Comparison of ENCODE assay signal across 29 cellular contexts in genomic region chr13:50374517-50374916, GRCh38.
"Had no signal": no experiment of that assay in that cellular context is flagged by ENCODE, and none has a peak within 500 bp of the region (broad histone marks: within the 10 kb centered on the region; RNA-seq: fewer than 3 reads in every experiment).

No MANE protein-coding gene starts in this region.

- H3K4me2 ChIP-seq: neural progenitor cell had no signal

- FAIRE-seq: small intestine, urothelium cell line had no signal

- H3K4me1 ChIP-seq: sigmoid colon, stomach, suprapubic skin, testis, tibial artery, upper lobe of left lung, vagina had no signal

- H3K27me3 Mint-ChIP-seq: progenitor cell of endocrine pancreas had no signal

- H3K4me3 Mint-ChIP-seq: natural killer cell; nephron; neural progenitor cell; stimulated activated effector memory CD8-positive, alpha-beta T cell treated with anti-CD3 and anti-CD28 coated beads, Interleukin-12 subunit alpha, Interleukin-12 subunit beta, amount 100 ng/mL, for 72 hours; stimulated activated naive B cell treated with anti-CD40 and anti-IgM and Interleukin-4, amounts not matched to agents 10 μg/mL and 1 μg/mL and 100 μg/mL, for 72 hours; stimulated activated naive CD8-positive, alpha-beta T cell treated with anti-CD3 and anti-CD28 coated beads, Interleukin-15, Interleukin-2, amounts not matched to agents 100 ng/mL and 50 ng/mL, for 24 hours had no signal

- H3K9me3 Mint-ChIP-seq: natural killer cell; nephron; stimulated activated effector memory CD8-positive, alpha-beta T cell treated with anti-CD3 and anti-CD28 coated beads, Interleukin-12 subunit alpha, Interleukin-12 subunit beta, amount 100 ng/mL, for 72 hours; stimulated activated naive B cell treated with anti-CD40 and anti-IgM and Interleukin-4, amounts not matched to agents 10 μg/mL and 1 μg/mL and 100 μg/mL, for 72 hours; stimulated activated naive CD8-positive, alpha-beta T cell treated with anti-CD3 and anti-CD28 coated beads, Interleukin-15, Interleukin-2, amounts not matched to agents 100 ng/mL and 50 ng/mL, for 24 hours had no signal

- H3K79me2 ChIP-seq: parathyroid adenoma had no signal

- H3K4me3 ChIP-seq: neural progenitor cell, ovary, psoas muscle, right lobe of liver, sigmoid colon, stomach, suprapubic skin, testis, tibial artery, transverse colon, upper lobe of left lung, vagina had no signal

- H3K36me3 Mint-ChIP-seq: neural progenitor cell; stimulated activated effector memory CD8-positive, alpha-beta T cell treated with anti-CD3 and anti-CD28 coated beads, Interleukin-12 subunit alpha, Interleukin-12 subunit beta, amount 100 ng/mL, for 72 hours; stimulated activated naive B cell treated with anti-CD40 and anti-IgM and Interleukin-4, amounts not matched to agents 10 μg/mL and 1 μg/mL and 100 μg/mL, for 72 hours had no signal

- H3K36me3 ChIP-seq: neural progenitor cell, ovary, right lobe of liver, sigmoid colon, stomach, suprapubic skin, tibial artery, transverse colon, upper lobe of left lung, vagina had no signal

- H3K9me3 ChIP-seq: ovary, psoas muscle, right lobe of liver, sigmoid colon, stomach, suprapubic skin, testis, tibial artery, transverse colon, upper lobe of left lung, vagina had no signal

- H3K9ac ChIP-seq: neural progenitor cell, parathyroid adenoma had no signal

- H3K27ac Mint-ChIP-seq: natural killer cell; nephron; neural progenitor cell; progenitor cell of endocrine pancreas; stimulated activated effector memory CD8-positive, alpha-beta T cell treated with anti-CD3 and anti-CD28 coated beads, Interleukin-12 subunit alpha, Interleukin-12 subunit beta, amount 100 ng/mL, for 72 hours; stimulated activated naive B cell treated with anti-CD40 and anti-IgM and Interleukin-4, amounts not matched to agents 10 μg/mL and 1 μg/mL and 100 μg/mL, for 72 hours; stimulated activated naive CD8-positive, alpha-beta T cell treated with anti-CD3 and anti-CD28 coated beads, Interleukin-15, Interleukin-2, amounts not matched to agents 100 ng/mL and 50 ng/mL, for 24 hours had no signal

- H2AFZ ChIP-seq: neural progenitor cell, parathyroid adenoma had no signal

- H3K27ac ChIP-seq: neural progenitor cell, ovary, parathyroid adenoma, psoas muscle, right lobe of liver, sigmoid colon, stomach, suprapubic skin, testis, tibial artery, transverse colon, upper lobe of left lung, vagina had no signal

- H3K27me3 ChIP-seq: neural progenitor cell, ovary, right lobe of liver, sigmoid colon, stomach, suprapubic skin, testis, tibial artery, transverse colon, upper lobe of left lung, vagina had no signal

- ATAC-seq: natural killer cell; psoas muscle; right cardiac atrium; stimulated activated effector memory CD8-positive, alpha-beta T cell treated with anti-CD3 and anti-CD28 coated beads, Interleukin-12 subunit alpha, Interleukin-12 subunit beta, amount 100 ng/mL, for 72 hours; stimulated activated naive B cell treated with anti-CD40 and anti-IgM and Interleukin-4, amounts not matched to agents 10 μg/mL and 1 μg/mL and 100 μg/mL, for 72 hours had no signal

- DNase-seq: natural killer cell; occipital lobe; ovary; posterior cingulate gyrus; psoas muscle; right cardiac atrium; right lobe of liver; sigmoid colon; small intestine; stimulated activated CD4-positive, alpha-beta T cell treated with anti-CD3 and anti-CD28 coated beads, Interleukin-15, amount 100 ng/mL, for 24 hours; stimulated activated CD4-positive, alpha-beta T cell treated with anti-CD3 and anti-CD28 coated beads, Interleukin-2, amount 100 ng/mL, for 24 hours; stimulated activated CD4-positive, alpha-beta T cell treated with anti-CD3 and anti-CD28 coated beads, Interleukin-2, amount 100 ng/mL, for 48 hours; stimulated activated CD4-positive, alpha-beta T cell treated with anti-CD3 and anti-CD28 coated beads, Interleukin-4, amount 100 ng/mL, for 24 hours; stimulated activated naive B cell treated with anti-CD40 and anti-IgM and Interleukin-4, amounts not matched to agents 10 μg/mL and 1 μg/mL and 100 μg/mL, for 72 hours; stimulated activated naive CD4-positive, alpha-beta T cell treated with Interleukin-2 at 50 U/mL for 16 hours; stomach; testis; tibial artery; transverse colon; upper lobe of left lung had no signal
